ENCODE assay signal across 20 cellular contexts in genomic region chr1:199821029-199821779, GRCh38.
DNase-seq lines count a peak whose midpoint lies in the region; ATAC-seq and TF ChIP-seq lines count a peak whose summit lies in the region.
"Had no signal": no experiment of that assay in that cellular context is flagged by ENCODE, and none has a peak within 500 bp of the region (broad histone marks: within the 10 kb centered on the region; RNA-seq: fewer than 3 reads in every experiment).

No MANE protein-coding gene starts in this region.

- H3K27me3 Mint-ChIP-seq in stimulated activated naive CD8-positive, alpha-beta T cell treated with anti-CD3 and anti-CD28 coated beads, Interleukin-15, amount 100 ng/mL, for 72 hours: peaks cover 20% of the 10 kb centered on the region
- H3K27me3 Mint-ChIP-seq: dendritic cell treated with granulocyte-macrophage colony-stimulating factor and Interleukin-4, amounts not matched to agents 40 ng/mL and 50 ng/mL, for 4 days had no signal

- WGBS in prostate gland: 18% methylated on average over 4 of the region's 4 CpGs

- H3K27me3 ChIP-seq in prostate gland (replicated peaks; ENCODE audit: insufficient read depth): no peaks in the 10 kb centered on the region
- H3K27me3 ChIP-seq: body of pancreas, gastrocnemius medialis, neural progenitor cell, tibial nerve had no signal

- intact Hi-C loops in prostate gland (cut with DNase I): no loop called here
- intact Hi-C loops in cardiac septum (cut with DNase I): no loop called here

- no peaks in the 10 kb centered on the region for H3K9me3 ChIP-seq in prostate gland
- H3K9me3 ChIP-seq: body of pancreas, gastrocnemius medialis had no signal

- peak; percentile 40 for ATAC-seq in stimulated activated naive CD8-positive, alpha-beta T cell treated with anti-CD3 and anti-CD28 coated beads, Interleukin-15, Interleukin-2, amounts not matched to agents 100 U/mL and 50 U/mL, for 24 hours
- ATAC-seq in stimulated activated naive CD8-positive, alpha-beta T cell treated with anti-CD3 and anti-CD28 coated beads, Interleukin-15, amount 100 ng/mL, for 72 hours: no peak
- ATAC-seq: body of pancreas, gastrocnemius medialis had no signal

- peaks cover 16% of the 10 kb centered on the region for H3K4me1 Mint-ChIP-seq in stimulated activated naive CD8-positive, alpha-beta T cell treated with anti-CD3 and anti-CD28 coated beads, Interleukin-15, amount 100 ng/mL, for 72 hours
- H3K4me1 Mint-ChIP-seq: activated CD4-positive, alpha-beta T cell treated with anti-CD3 and anti-CD28 coated beads, Interleukin-2, amount 10 ng/mL, durations not matched to agents 7 days and 5 days; activated naive CD4-positive, alpha-beta T cell treated with anti-CD3 and anti-CD28 coated beads, Interleukin-2, amount 50 U/mL, for 24 hours; CD4-positive, CD25-positive, alpha-beta regulatory T cell; neural progenitor cell had no signal

- H3K9me3 Mint-ChIP-seq in stimulated activated naive CD8-positive, alpha-beta T cell treated with anti-CD3 and anti-CD28 coated beads, Interleukin-15, amount 100 ng/mL, for 72 hours: peaks cover 0 to 2% of the 10 kb centered on the region in 2 donors
- H3K9me3 Mint-ChIP-seq: activated CD4-positive, alpha-beta T cell treated with anti-CD3 and anti-CD28 coated beads, Interleukin-2, amount 10 ng/mL, durations not matched to agents 7 days and 5 days; activated naive CD4-positive, alpha-beta T cell treated with anti-CD3 and anti-CD28 coated beads, Interleukin-2, amount 50 U/mL, for 24 hours; neural progenitor cell had no signal

- no peaks in the 10 kb centered on the region for H3K4me1 ChIP-seq in prostate gland (replicated peaks)
- H3K4me1 ChIP-seq: body of pancreas, gastrocnemius medialis, neural progenitor cell, tibial nerve had no signal

- no peak for DNase-seq in stimulated activated naive CD8-positive, alpha-beta T cell treated with anti-CD3 and anti-CD28 coated beads, Interleukin-15, Interleukin-2, amounts not matched to agents 100 U/mL and 50 U/mL, for 24 hours
- DNase-seq in stimulated activated naive CD8-positive, alpha-beta T cell treated with anti-CD3 and anti-CD28 coated beads, Interleukin-15, amount 100 ng/mL, for 72 hours: no peak
- DNase-seq in NCI-H2107 treated with DMSO at 0.1 percent for 48 hours (lab: John Stamatoyannopoulos, UW; ENCODE audit: unreplicated experiment) (peak; percentile 88), fibroblast of peridontal ligament (ENCODE audit: extremely low read depth) (peak; percentile 6), prostate gland (ENCODE audit: low spot score) (no peak), T-helper 1 cell (no peak), D341Med (ENCODE audit: low spot score) (no peak), cardiac septum (ENCODE audit: low spot score) (no peak)
- DNase-seq: activated CD4-positive, alpha-beta T cell treated with anti-CD3 and anti-CD28 coated beads, Interleukin-2, amount 10 ng/mL, durations not matched to agents 7 days and 5 days; CD4-positive, CD25-positive, alpha-beta regulatory T cell; gastrocnemius medialis; kidney glomerular epithelial cell; Right ventricle myocardium superior; stimulated activated CD4-positive, alpha-beta T cell treated with anti-CD3 and anti-CD28 coated beads, Interleukin-12 subunit alpha, Interleukin-12 subunit beta, amount 100 ng/mL, for 4 hours had no signal

- H3K4me3 ChIP-seq in prostate gland: no peak overlapping the region
- H3K4me3 ChIP-seq: body of pancreas, gastrocnemius medialis, neural progenitor cell, tibial nerve had no signal

- H3K27ac ChIP-seq in prostate gland: no peak overlapping the region
- H3K27ac ChIP-seq: body of pancreas, epithelial cell of prostate, gastrocnemius medialis, neural progenitor cell, tibial nerve had no signal

- H3K4me3 Mint-ChIP-seq in stimulated activated naive CD8-positive, alpha-beta T cell treated with anti-CD3 and anti-CD28 coated beads, Interleukin-15, amount 100 ng/mL, for 72 hours: no peak overlapping the region
- H3K4me3 Mint-ChIP-seq: activated CD4-positive, alpha-beta T cell treated with anti-CD3 and anti-CD28 coated beads, Interleukin-2, amount 10 ng/mL, durations not matched to agents 7 days and 5 days; activated naive CD4-positive, alpha-beta T cell treated with anti-CD3 and anti-CD28 coated beads, Interleukin-2, amount 50 U/mL, for 24 hours; CD4-positive, CD25-positive, alpha-beta regulatory T cell; dendritic cell treated with granulocyte-macrophage colony-stimulating factor and Interleukin-4, amounts not matched to agents 40 ng/mL and 50 ng/mL, for 4 days; neural progenitor cell had no signal

- no peaks in the 10 kb centered on the region for H3K36me3 ChIP-seq in prostate gland
- H3K36me3 ChIP-seq: gastrocnemius medialis, neural progenitor cell, tibial nerve had no signal

- H3K27ac Mint-ChIP-seq in stimulated activated naive CD8-positive, alpha-beta T cell treated with anti-CD3 and anti-CD28 coated beads, Interleukin-15, amount 100 ng/mL, for 72 hours: no peak overlapping the region
- H3K27ac Mint-ChIP-seq: activated CD4-positive, alpha-beta T cell treated with anti-CD3 and anti-CD28 coated beads, Interleukin-2, amount 10 ng/mL, durations not matched to agents 7 days and 5 days; activated naive CD4-positive, alpha-beta T cell treated with anti-CD3 and anti-CD28 coated beads, Interleukin-2, amount 50 U/mL, for 24 hours; CD4-positive, CD25-positive, alpha-beta regulatory T cell; dendritic cell treated with granulocyte-macrophage colony-stimulating factor and Interleukin-4, amounts not matched to agents 40 ng/mL and 50 ng/mL, for 4 days; neural progenitor cell had no signal

- TF ChIP-seq POLR2A in prostate gland (IDR thresholded peaks at IDR 0.05): no peak

- TF ChIP-seq CTCF in prostate gland (IDR thresholded peaks at IDR 0.05): no peak

Comparison
In these comparisons a context has a peak if more than half of its experiments do, and no peak if none do; other contexts are left out.
1. DNase-seq: peak in NCI-H2107 treated with DMSO at 0.1 percent for 48 hours (single experiment) and fibroblast of peridontal ligament (single experiment); none in stimulated activated naive CD8-positive, alpha-beta T cell treated with anti-CD3 and anti-CD28 coated beads, Interleukin-15, Interleukin-2, amounts not matched to agents 100 U/mL and 50 U/mL, for 24 hours (single experiment), stimulated activated naive CD8-positive, alpha-beta T cell treated with anti-CD3 and anti-CD28 coated beads, Interleukin-15, amount 100 ng/mL, for 72 hours (0 of 2), prostate gland (single experiment), T-helper 1 cell (0 of 5), D341Med (single experiment) and cardiac septum (single experiment).